In genomic region chr17:39633570-39634183, GRCh38 we compare ENCODE assay signal across 21 cellular contexts. TPM values are rescaled to one million over a fixed set of nuclear protein-coding genes. Genes with fewer than 3 reads are reported as not detected.
DNase-seq lines count a peak whose midpoint lies in the region; ATAC-seq and TF ChIP-seq lines count a peak whose summit lies in the region.
"Had no signal": no experiment of that assay in that cellular context is flagged by ENCODE, and none has a peak within 500 bp of the region (broad histone marks: within the 10 kb centered on the region; RNA-seq: fewer than 3 reads in every experiment).

No MANE protein-coding gene starts in this region.

- 70% methylated on average over 8 of the region's 8 CpGs for WGBS in prostate gland
- WGBS in trophoblast cell (ENCODE audit: extremely low coverage, insufficient coverage, insufficient read length), result no CpG with 5 or more reads among the region's 8 CpGs

- TF ChIP-seq CTCF in HCT116 (IDR thresholded peaks at IDR 0.05 in 2 of 3, conservative IDR thresholded peaks at IDR 0.05 in 1 of 3; ENCODE audit: borderline replicate concordance in 1 of 3, insufficient read depth in 1 of 3, low read depth in 2 of 3, low read length in 2 of 3), result no peak
- no peak for TF ChIP-seq CTCF in WERI-Rb-1 (IDR thresholded peaks at IDR 0.05; ENCODE audit: low read depth, low read length)
- TF ChIP-seq CTCF in dorsolateral prefrontal cortex (IDR thresholded peaks at IDR 0.05 in 54 of 56, conservative IDR thresholded peaks at IDR 0.05 in 2 of 56; ENCODE audit: low read depth in 1 of 56, partially characterized antibody in 56 of 56), result no peak
- no peak for TF ChIP-seq CTCF in prostate gland (IDR thresholded peaks at IDR 0.05)
- TF ChIP-seq CTCF in GM10266 (IDR thresholded peaks at IDR 0.05; ENCODE audit: control insufficient read depth, insufficient read depth, low read depth, missing control alignments), result no peak

- no peak overlapping the region for H4K8ac ChIP-seq in trophoblast cell (ENCODE audit: low read depth, low read length)

- no peak overlapping the region for H2BK12ac ChIP-seq in trophoblast cell (ENCODE audit: low read length)

- RAD21 ChIA-PET in HCT116 (lab: Charles Lee; ENCODE audit: low non-redundant PET in 1 of 2, low total read pairs in 2 of 2, uncharacterized antibody in 2 of 2, unreplicated experiment in 2 of 2), result interaction anchor here (1.7 to 2.2 kb wide), 3 partner anchors 10 to 12 kb away, joined by 5 to 12 read pairs (median 7); no protein-coding TSS in a partner anchor

- peaks cover 15% of the 10 kb centered on the region for H3K79me2 ChIP-seq in HCT116 (ENCODE audit: insufficient read depth, low read length)
- H3K79me2 ChIP-seq in trophoblast cell (ENCODE audit: control insufficient read depth, insufficient read depth, low read length, poor library complexity), result peaks cover 4% of the 10 kb centered on the region

- DNase-seq in HCT116 (ENCODE audit: low read depth, low spot score) (no peak), WERI-Rb-1 (no peak), dorsolateral prefrontal cortex (no peak), prostate gland (ENCODE audit: low spot score) (no peak), trophoblast cell (no peak), NCI-H1930 (lab: John Stamatoyannopoulos, UW) (no peak), GM10266 (ENCODE audit: extremely low spot score) (no peak)
- no peak for DNase-seq in activated CD4-positive, alpha-beta T cell treated with anti-CD3 and anti-CD28 coated beads for 1 hour
- DNase-seq: activated CD4-positive, alpha-beta T cell treated with anti-CD3 and anti-CD28 coated beads for 4 hours; activated CD8-positive, alpha-beta memory T cell treated with anti-CD3 and anti-CD28 coated beads for 24 hours; activated T-cell treated with anti-CD3 and anti-CD28 coated beads for 4 hours; cerebellar nuclear complex; lower lobe of right lung; natural killer cell had no signal

- H3K79me1 ChIP-seq in trophoblast cell (ENCODE audit: low read length), result peaks cover 10% of the 10 kb centered on the region

- CTCF ChIA-PET in HCT116 (lab: Charles Lee), result interaction anchor here (1.4 to 8.3 kb wide), 5 partner anchors 11 to 86 kb away, joined by 4 to 157 read pairs (median 8); no protein-coding TSS in a partner anchor

- no peaks in the 10 kb centered on the region for H3K36me3 ChIP-seq in HCT116 (ENCODE audit: control insufficient read depth in 1 of 2, insufficient read depth in 2 of 2, low read length in 2 of 2)
- peaks cover 10% of the 10 kb centered on the region for H3K36me3 ChIP-seq in WERI-Rb-1
- no peaks in the 10 kb centered on the region for H3K36me3 ChIP-seq in prostate gland
- no peaks in the 10 kb centered on the region for H3K36me3 ChIP-seq in trophoblast cell (ENCODE audit: control insufficient read depth in 1 of 2, insufficient read depth in 2 of 2, low read length in 2 of 2)
- H3K36me3 ChIP-seq: BLaER1 treated with 17β-estradiol and CSF1 and Interleukin-3, amounts not matched to agents 10 nM and 100 nM; lower lobe of right lung had no signal

- H3K4me2 ChIP-seq in HCT116 (ENCODE audit: low read length) (peak overlapping the region; percentile 67; the same call in 1 of the 2 replicates), trophoblast cell (ENCODE audit: low read length) (no peak overlapping the region)

- BruUV-seq in HCT116 (replicated peaks; lab: Mats Ljungman, UMichigan), result no TSS peak

- no peak overlapping the region for H4K12ac ChIP-seq in trophoblast cell (ENCODE audit: low read depth, low read length)

- no peak overlapping the region for H4K91ac ChIP-seq in trophoblast cell (ENCODE audit: low read depth, low read length)

- H3K4me1 ChIP-seq in HCT116 (ENCODE audit: control insufficient read depth in 1 of 2, insufficient read depth in 2 of 2, low read length in 2 of 2) (peaks cover 60 to 83% of the 10 kb centered on the region in 2 experiments), prostate gland (replicated peaks) (peaks cover 33% of the 10 kb centered on the region), trophoblast cell (ENCODE audit: control insufficient read depth in 1 of 2, insufficient read depth in 2 of 2, low read length in 2 of 2) (peaks cover 16% of the 10 kb centered on the region in 2 experiments)

- H3K27ac ChIP-seq in HCT116 (ENCODE audit: low read depth, low read length), result peak overlapping the region; percentile 51; the same call in 1 of the 2 replicates
- H3K27ac ChIP-seq in WERI-Rb-1, result peak overlapping the region; percentile 3
- peak overlapping the region in 55 of 59 donors; percentile 10 to 93 (median 55) for H3K27ac ChIP-seq in dorsolateral prefrontal cortex
- peak overlapping the region; percentile 68 to 72 for H3K27ac ChIP-seq in prostate gland
- no peak overlapping the region for H3K27ac ChIP-seq in trophoblast cell (ENCODE audit: low read depth, low read length)
- H3K27ac ChIP-seq: BLaER1 treated with 17β-estradiol and CSF1 and Interleukin-3, amounts not matched to agents 10 nM and 100 nM; lower lobe of right lung had no signal

- POLR2A ChIA-PET in HCT116 (lab: Charles Lee), result no interaction called here

- H3K4me3 ChIP-seq in HCT116 (replicated peaks in 1 of 2; ENCODE audit: low read depth in 1 of 2, low read length in 2 of 2), result no peak overlapping the region
- no peak overlapping the region for H3K4me3 ChIP-seq in WERI-Rb-1 (ENCODE audit: low read depth, low read length)
- peak overlapping the region in 2 of 59 donors; percentile 1 to 11 for H3K4me3 ChIP-seq in dorsolateral prefrontal cortex
- H3K4me3 ChIP-seq in prostate gland, result no peak overlapping the region
- H3K4me3 ChIP-seq in trophoblast cell (ENCODE audit: low read depth, low read length), result no peak overlapping the region
- H3K4me3 ChIP-seq: BLaER1 treated with 17β-estradiol and CSF1 and Interleukin-3, amounts not matched to agents 10 nM and 100 nM; lower lobe of right lung had no signal

- no peak for TF ChIP-seq POLR2A in HCT116 (IDR thresholded peaks at IDR 0.05; ENCODE audit: borderline replicate concordance, extremely low read depth, insufficient read depth, insufficient read length)
- TF ChIP-seq POLR2A in prostate gland (IDR thresholded peaks at IDR 0.05), result no peak

- H3K9me2 ChIP-seq in HCT116 (ENCODE audit: insufficient read depth), result no peaks in the 10 kb centered on the region

- TF ChIP-seq RAD21 in HCT116 (IDR thresholded peaks at IDR 0.05; ENCODE audit: low read depth), result no peak

- no peak overlapping the region for H3K18ac ChIP-seq in trophoblast cell (ENCODE audit: low read length)

- no peak overlapping the region for H3K14ac ChIP-seq in trophoblast cell (ENCODE audit: low read length)

- H2AFZ ChIP-seq in HCT116 (ENCODE audit: low read depth, low read length, poor library complexity, severe bottlenecking) (no peak overlapping the region), trophoblast cell (ENCODE audit: insufficient read depth, low read length, poor library complexity) (no peak overlapping the region)

- ATAC-seq in HCT116, result no peak
- ATAC-seq: activated naive CD4-positive, alpha-beta T cell treated with anti-CD3 and anti-CD28 coated beads, Interleukin-2, amount 50 U/mL, for 72 hours; lower lobe of right lung; natural killer cell; stimulated activated effector memory CD8-positive, alpha-beta T cell treated with anti-CD3 and anti-CD28 coated beads, Interleukin-12 subunit alpha, Interleukin-12 subunit beta, amount 100 ng/mL, for 72 hours had no signal

- no peak overlapping the region for H2AK5ac ChIP-seq in trophoblast cell (ENCODE audit: low read length)

- H3K9me3 ChIP-seq in HCT116 (ENCODE audit: control insufficient read depth in 1 of 2, insufficient read depth in 1 of 2, low read depth in 1 of 2, low read length in 2 of 2), result no peaks in the 10 kb centered on the region
- H3K9me3 ChIP-seq in WERI-Rb-1 (ENCODE audit: severe bottlenecking), result no peaks in the 10 kb centered on the region
- no peaks in the 10 kb centered on the region for H3K9me3 ChIP-seq in prostate gland
- H3K9me3 ChIP-seq in trophoblast cell (ENCODE audit: insufficient read depth, low read depth, low read length), result no peaks in the 10 kb centered on the region
- H3K9me3 ChIP-seq: BLaER1 treated with 17β-estradiol and CSF1 and Interleukin-3, amounts not matched to agents 10 nM and 100 nM; lower lobe of right lung had no signal

- H3K9ac ChIP-seq in HCT116 (ENCODE audit: low read length) (no peak overlapping the region), trophoblast cell (ENCODE audit: low read length) (no peak overlapping the region)

- intact Hi-C loops in HCT116 (cut with micrococcal nuclease), result loop anchor here (2.0 kb wide), 1 partner anchor 41 kb away; no protein-coding TSS in a partner anchor
- intact Hi-C loops in dorsolateral prefrontal cortex (cut with DNase I), result loop anchor here in 1 of 2 donors (5.0 kb wide), 1 partner anchor 94 kb away; no protein-coding TSS in a partner anchor
- intact Hi-C loops in prostate gland (cut with DNase I), result no loop called here

- H4K20me1 ChIP-seq in HCT116 (ENCODE audit: insufficient read depth), result no peaks in the 10 kb centered on the region

- no peak overlapping the region for H2BK5ac ChIP-seq in trophoblast cell (ENCODE audit: low read depth, low read length, poor library complexity)

- no peak overlapping the region for H2BK120ac ChIP-seq in trophoblast cell (ENCODE audit: insufficient read depth, low read length, poor library complexity)

- no peak overlapping the region for H3K23ac ChIP-seq in trophoblast cell (ENCODE audit: low read length)

- no peak overlapping the region for H3K4ac ChIP-seq in trophoblast cell (ENCODE audit: low read depth, low read length)

- H3K27me3 ChIP-seq in HCT116 (ENCODE audit: insufficient read depth, low read length) (no peaks in the 10 kb centered on the region), WERI-Rb-1 (ENCODE audit: insufficient read depth, low read depth, severe bottlenecking) (no peaks in the 10 kb centered on the region), dorsolateral prefrontal cortex (no peaks in the 10 kb centered on the region), prostate gland (replicated peaks; ENCODE audit: insufficient read depth) (no peaks in the 10 kb centered on the region), trophoblast cell (ENCODE audit: insufficient read depth, low read length) (peaks cover under 1% of the 10 kb centered on the region)
- H3K27me3 ChIP-seq: BLaER1 treated with 17β-estradiol and CSF1 and Interleukin-3, amounts not matched to agents 10 nM and 100 nM had no signal

RNA-seq across cellular contexts. Expression of gene STARD3, which starts 3.3 kb away (rescaled TPM):
- total RNA-seq in HCT116 (2021; ENCODE audit: unreplicated experiment), result 73.9 TPM
- polyA plus RNA-seq in HCT116 (2012), result 66.5 and 74.4 TPM in 2 replicates
- 100 to 1,000 TPM in 9 of 120 experiments, 10 to 100 TPM in 111; 45.7 to 129 (median 71.4) TPM for total RNA-seq in dorsolateral prefrontal cortex
- 100 to 1,000 TPM in 1 of 2 donors, 10 to 100 TPM in 1; 52.5 to 202 TPM for total RNA-seq in prostate gland
- 51.9 and 53.4 TPM in 2 replicates for polyA plus RNA-seq in trophoblast cell (2013)

RNA-seq across cellular contexts. Expression of gene PPP1R1B, which starts 6.9 kb away (rescaled TPM):
- total RNA-seq in HCT116 (2021; ENCODE audit: unreplicated experiment) (0.49 TPM), dorsolateral prefrontal cortex (100 to 1,000 TPM in 119 of 120 experiments, 10 to 100 TPM in 1; 65.3 to 449 (median 214) TPM), prostate gland (100 to 1,000 TPM in 1 of 2 donors, 10 to 100 TPM in 1; 69.0 to 108 TPM)
- 0.40 and 0.56 TPM in 2 replicates for polyA plus RNA-seq in HCT116 (2012)
- 0.07 and 0.12 TPM in 2 replicates for polyA plus RNA-seq in trophoblast cell (2013)
- total RNA-seq: activated T-helper 2 cell treated with anti-CD3 and anti-CD28 coated beads, Interferon-gamma antibody, Interleukin-2, Interleukin-4, amounts not matched to agents 10 μg/mL and 5 μg/mL and 100 μg/mL, durations not matched to agents 14 hours and 24 hours and 36 hours; natural killer cell; OCI-LY7 had no signal

RNA-seq across cellular contexts. Expression of gene NEUROD2, which starts 26.0 kb away (rescaled TPM):
- total RNA-seq in HCT116 (2021; ENCODE audit: unreplicated experiment), result not detected
- polyA plus RNA-seq in HCT116 (2012), result 0.03 and 0.05 TPM in 2 replicates
- 10 to 100 TPM; 10.6 to 60.3 (median 39.0) TPM for total RNA-seq in dorsolateral prefrontal cortex
- under 1 TPM in 1 of 2 donors, not detected in 1; 0.17 TPM for total RNA-seq in prostate gland
- polyA plus RNA-seq in trophoblast cell (2013), result not detected in 2 replicates
- total RNA-seq: activated naive CD4-positive, alpha-beta T cell treated with anti-CD3 and anti-CD28 coated beads, Interleukin-2, amount 50 U/mL, for 72 hours; activated T-helper 2 cell treated with anti-CD3 and anti-CD28 coated beads, Interferon-gamma antibody, Interleukin-2, Interleukin-4, amounts not matched to agents 10 μg/mL and 5 μg/mL and 100 μg/mL, durations not matched to agents 14 hours and 24 hours and 36 hours; lower lobe of right lung; natural killer cell; OCI-LY7; subcutaneous adipose tissue; ureter had no signal

RNA-seq across cellular contexts. Expression of gene TCAP, which starts 31.5 kb away (rescaled TPM):
- total RNA-seq in HCT116 (2021; ENCODE audit: unreplicated experiment), result 1.5 TPM
- polyA plus RNA-seq in HCT116 (2012), result 0.77 and 1.0 TPM in 2 replicates
- total RNA-seq in dorsolateral prefrontal cortex, result 10 to 100 TPM in 8 of 120 experiments, 1 to 10 TPM in 112; 1.6 to 14.9 (median 4.8) TPM
- total RNA-seq in prostate gland, result 10 to 100 TPM in 1 of 2 donors, 1 to 10 TPM in 1; 4.3 to 44.3 TPM
- polyA plus RNA-seq in trophoblast cell (2013), result 0.15 and 0.19 TPM in 2 replicates

RNA-seq across cellular contexts. Expression of gene PNMT, which starts 34.6 kb away (rescaled TPM):
- not detected for total RNA-seq in HCT116 (2021; ENCODE audit: unreplicated experiment)
- polyA plus RNA-seq in HCT116 (2012), result 0.09 and 0.10 TPM in 2 replicates
- 10 to 100 TPM in 15 of 120 experiments, 1 to 10 TPM in 105; 1.4 to 15.3 (median 6.7) TPM for total RNA-seq in dorsolateral prefrontal cortex
- 1 to 10 TPM; 2.7 to 5.8 TPM for total RNA-seq in prostate gland
- polyA plus RNA-seq in trophoblast cell (2013), result 0.05 and 0.07 TPM in 2 replicates
- total RNA-seq: activated T-helper 2 cell treated with anti-CD3 and anti-CD28 coated beads, Interferon-gamma antibody, Interleukin-2, Interleukin-4, amounts not matched to agents 10 μg/mL and 5 μg/mL and 100 μg/mL, durations not matched to agents 14 hours and 24 hours and 36 hours; OCI-LY7 had no signal

Comparison
In these comparisons a context has a peak if more than half of its experiments do, and no peak if none do; other contexts are left out.
1. RNA of gene PPP1R1B, which starts 6.9 kb away (total RNA-seq): 65.3 to 449 TPM in dorsolateral prefrontal cortex and 69.0 to 108 TPM in prostate gland; 0.49 TPM in HCT116 (single experiment); every median in the first group is over 10 times any median in the second.
2. RNA of gene NEUROD2, which starts 26.0 kb away (total RNA-seq): 10.6 to 60.3 TPM in dorsolateral prefrontal cortex; 0.17 TPM in prostate gland and not detected in HCT116 (single experiment); every median in the first group is over 4 times any median in the second.